ENCODE assay signal across 9 cellular contexts in genomic region chr13:113897161-113897560, GRCh38. TPM values are rescaled to one million over a fixed set of nuclear protein-coding genes. Genes with fewer than 3 reads are reported as not detected.
A peak's percentile ranks its signal among the peaks of the same experiment; 100 is the strongest.
DNase-seq lines count a peak whose midpoint lies in the region; ATAC-seq and TF ChIP-seq lines count a peak whose summit lies in the region.
"Had no signal": no experiment of that assay in that cellular context is flagged by ENCODE, and none has a peak within 500 bp of the region (broad histone marks: within the 10 kb centered on the region; RNA-seq: fewer than 3 reads in every experiment).

No MANE protein-coding gene starts in this region.

- DNase-seq in AG04449 (ENCODE audit: low read depth, low spot score): peak; percentile 95
- peak; percentile 99 for DNase-seq in HT1080 (ENCODE audit: low read depth)
- peak; percentile 91 to 98 for DNase-seq in cardiac fibroblast (ENCODE audit: low read depth in 2 of 2)
- DNase-seq in lower lobe of right lung: no peak
- DNase-seq in NCI-H2227 (lab: John Stamatoyannopoulos, UW; ENCODE audit: unreplicated experiment): no peak
- no peak for DNase-seq in NCI-H187 (lab: John Stamatoyannopoulos, UW)
- no peak for DNase-seq in NCI-H774 (lab: John Stamatoyannopoulos, UW)

- intact Hi-C loops in lower lobe of right lung (cut with DNase I): no loop called here

- peak overlapping the region; percentile 27 for H3K27ac ChIP-seq in lower lobe of right lung
- H3K27ac ChIP-seq: uterus had no signal

- H3K9me3 ChIP-seq in lower lobe of right lung: no peaks in the 10 kb centered on the region
- H3K9me3 ChIP-seq: uterus had no signal

- no peak for TF ChIP-seq CTCF in AG04449 (IDR thresholded peaks at IDR 0.05; ENCODE audit: insufficient read depth, low read length, missing control alignments)
- no peak for TF ChIP-seq CTCF in cardiac fibroblast (IDR thresholded peaks at IDR 0.05; ENCODE audit: low read depth, low read length)
- no peak for TF ChIP-seq CTCF in lower lobe of right lung (IDR thresholded peaks at IDR 0.05)

- H3K4me1 ChIP-seq in lower lobe of right lung: peaks cover 14% of the 10 kb centered on the region
- H3K4me1 ChIP-seq: uterus had no signal

- peaks cover 7% of the 10 kb centered on the region for H3K27me3 ChIP-seq in lower lobe of right lung (ENCODE audit: low read depth)
- H3K27me3 ChIP-seq: uterus had no signal

- CTCF ChIA-PET in AG04449 (lab: Yijun Ruan, JAX): no interaction called here

- no peaks in the 10 kb centered on the region for H3K36me3 ChIP-seq in lower lobe of right lung
- H3K36me3 ChIP-seq: uterus had no signal

- H3K4me3 ChIP-seq in AG04449 (ENCODE audit: low read depth, low read length) (no peak overlapping the region), cardiac fibroblast (replicated peaks in 1 of 2; ENCODE audit: low read depth in 2 of 2, low read length in 2 of 2) (no peak overlapping the region), lower lobe of right lung (no peak overlapping the region)
- H3K4me3 ChIP-seq: uterus had no signal

- POLR2A ChIA-PET in AG04449 (lab: Yijun Ruan, JAX): interaction anchor here (0.6 to 1.3 kb wide), 4 partner anchors 11 to 76 kb away, joined by 4 to 5 read pairs (median 4); no protein-coding TSS in a partner anchor

- ATAC-seq in lower lobe of right lung: peak; percentile 57 to 82
- ATAC-seq in HG02798 (IDR thresholded peaks at IDR 0.05; ENCODE audit: poor library complexity, unreplicated experiment): no peak

RNA-seq across cellular contexts. Expression of gene GAS6, which starts 33.3 kb away (rescaled TPM):
- total RNA-seq in HT1080 (2014; rRNA removed; shearing (Covaris generic)): 136 and 138 TPM in 2 replicates
- polyA plus RNA-seq in HT1080 (2015; cell fraction: cytosol; rRNA removed): 338 and 350 TPM in 2 replicates
- 351 and 364 TPM in 2 replicates for polyA plus RNA-seq in HT1080 (2015; cell fraction: nucleus; rRNA removed)
- 111 TPM for total RNA-seq in lower lobe of right lung

Comparison
In these comparisons a context has a peak if more than half of its experiments do, and no peak if none do; other contexts are left out.
1. DNase-seq: peak in AG04449 (single experiment), HT1080 (single experiment) and cardiac fibroblast (2 of 2); none in lower lobe of right lung (single experiment), NCI-H2227 (single experiment), NCI-H187 (0 of 2) and NCI-H774 (single experiment).